39 cellular contexts compared by ENCODE assay signal in the genomic region with DNA sequence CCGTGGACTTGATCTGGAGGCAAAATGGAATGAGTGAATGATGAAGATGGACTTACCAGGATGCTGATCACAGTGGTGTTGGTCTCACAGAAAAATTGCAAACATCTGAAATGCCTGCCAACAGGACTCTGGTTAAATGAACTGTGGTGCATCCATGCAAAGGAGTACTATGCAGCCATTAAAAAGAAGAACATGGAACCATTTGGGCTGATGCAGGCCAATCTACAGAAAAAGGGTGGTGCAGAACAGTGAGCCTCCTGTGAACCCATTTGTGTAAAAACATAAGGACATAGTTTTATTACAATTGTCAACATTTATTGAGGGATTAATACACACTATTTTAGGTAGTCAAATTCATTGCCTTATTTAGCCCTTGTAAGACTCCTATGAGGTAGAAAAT.
"Had no signal": no experiment of that assay in that cellular context is flagged by ENCODE, and none has a peak within 500 bp of the region (broad histone marks: within the 10 kb centered on the region; RNA-seq: fewer than 3 reads in every experiment).

No MANE protein-coding gene starts in this region.

- DNase-seq: activated effector memory CD4-positive, alpha-beta T cell treated with anti-CD3 and anti-CD28 coated beads, Interleukin-2, amount 50 U/mL, for 16 hours; activated effector memory CD4-positive, alpha-beta T cell treated with Interleukin-2 at 50 U/mL for 16 hours; activated gamma-delta T cell; activated gamma-delta T cell treated with Interleukin-2 at 50 U/mL for 16 hours; activated naive CD4-positive, alpha-beta T cell; activated naive CD4-positive, alpha-beta T cell treated with anti-CD3 and anti-CD28 coated beads for 36 hours; activated naive CD4-positive, alpha-beta T cell treated with anti-CD3 and anti-CD28 coated beads, Interleukin-2, amount 10 ng/mL, durations not matched to agents 7 days and 5 days; activated naive CD4-positive, alpha-beta T cell treated with anti-CD3 and anti-CD28 coated beads, Interleukin-2, amount 50 U/mL, for 16 hours; activated naive CD4-positive, alpha-beta T cell treated with Interleukin-2 at 50 U/mL for 16 hours; activated naive CD8-positive, alpha-beta T cell treated with anti-CD3 and anti-CD28 coated beads for 36 hours; activated naive CD8-positive, alpha-beta T cell treated with anti-CD3 and anti-CD28 coated beads, Interleukin-2, amount 10 ng/mL, durations not matched to agents 7 days and 5 days; activated naive CD8-positive, alpha-beta T cell treated with anti-CD3 and anti-CD28 coated beads, Interleukin-2, amount 50 U/mL, for 24 hours; activated T-cell treated with anti-CD3 and anti-CD28 coated beads, Interleukin-2, amount 50 U/mL, for 24 hours; activated T-cell treated with anti-CD3 and anti-CD28 coated beads, Interleukin-2, amount 50 U/mL, for 4 hours; activated T-cell treated with anti-CD3 and anti-CD28 coated beads, Interleukin-2, amount 50 U/mL, for 48 hours; activated T-cell treated with anti-CD3 and anti-CD28 coated beads, Interleukin-2, amount 50 U/mL, for 72 hours; adrenal gland; amniotic stem cell; amygdala; anterior cingulate cortex; aorta; body of pancreas; brain microvascular endothelial cell; caudate nucleus; central memory CD4-positive, alpha-beta T cell; cerebellar nuclear complex had no signal

- FAIRE-seq: astrocyte, bronchial epithelial cell had no signal

- H3K4me1 ChIP-seq: breast epithelium had no signal

- H3K9me3 ChIP-seq: adrenal gland, ascending aorta, body of pancreas, breast epithelium had no signal

- H3K9me3 Mint-ChIP-seq: activated naive CD4-positive, alpha-beta T cell treated with anti-CD3 and anti-CD28 coated beads, Interleukin-2, amount 10 ng/mL, durations not matched to agents 7 days and 5 days; activated naive CD4-positive, alpha-beta T cell treated with anti-CD3 and anti-CD28 coated beads, Interleukin-2, amount 50 U/mL, for 24 hours; activated naive CD8-positive, alpha-beta T cell treated with anti-CD3 and anti-CD28 coated beads, Interleukin-2, amount 10 ng/mL, durations not matched to agents 7 days and 5 days; activated T-cell treated with anti-CD3 and anti-CD28 coated beads, Interleukin-2, amount 50 U/mL, for 4 hours; activated T-helper 1 cell treated with anti-CD3 and anti-CD28 coated beads, Interleukin-12 subunit alpha, Interleukin-12 subunit beta, Interleukin-2, Interleukin-4 antibody, amounts not matched to agents 30 ng/mL and 10 ng/mL and 1 ng/mL, durations not matched to agents 14 hours and 24 hours and 36 hours; activated T-helper 17 cell treated with anti-CD3 and anti-CD28 coated beads, Interleukin-2, amount 50 U/mL, for 72 hours; central memory CD8-positive, alpha-beta T cell had no signal

- H3K27me3 Mint-ChIP-seq: activated naive CD4-positive, alpha-beta T cell treated with anti-CD3 and anti-CD28 coated beads, Interleukin-2, amount 10 ng/mL, durations not matched to agents 7 days and 5 days; activated naive CD8-positive, alpha-beta T cell treated with anti-CD3 and anti-CD28 coated beads, Interleukin-2, amount 10 ng/mL, durations not matched to agents 7 days and 5 days had no signal

- H3K4me1 Mint-ChIP-seq: activated naive CD4-positive, alpha-beta T cell treated with anti-CD3 and anti-CD28 coated beads, Interleukin-2, amount 10 ng/mL, durations not matched to agents 7 days and 5 days; activated naive CD4-positive, alpha-beta T cell treated with anti-CD3 and anti-CD28 coated beads, Interleukin-2, amount 50 U/mL, for 24 hours; activated naive CD8-positive, alpha-beta T cell treated with anti-CD3 and anti-CD28 coated beads for 36 hours; activated naive CD8-positive, alpha-beta T cell treated with anti-CD3 and anti-CD28 coated beads, Interleukin-2, amount 10 ng/mL, durations not matched to agents 7 days and 5 days; activated naive CD8-positive, alpha-beta T cell treated with anti-CD3 and anti-CD28 coated beads, Interleukin-2, amount 50 U/mL, for 24 hours; activated T-helper 17 cell treated with anti-CD3 and anti-CD28 coated beads, Interleukin-2, amount 50 U/mL, for 72 hours; central memory CD8-positive, alpha-beta T cell had no signal

- H3K36me3 ChIP-seq: adrenal gland, ascending aorta, brain microvascular endothelial cell, breast epithelium, cardiac muscle cell had no signal

- H3K4me3 ChIP-seq: adrenal gland, ascending aorta, body of pancreas, breast epithelium, cardiac muscle cell had no signal

- ATAC-seq: activated naive CD4-positive, alpha-beta T cell treated with anti-CD3 and anti-CD28 coated beads, Interleukin-2, amount 50 U/mL, for 72 hours; activated naive CD8-positive, alpha-beta T cell treated with anti-CD3 and anti-CD28 coated beads, Interleukin-2, amount 50 U/mL, for 24 hours; activated T-cell treated with anti-CD3 and anti-CD28 coated beads, Interleukin-2, amount 50 U/mL, for 4 hours; activated T-cell treated with anti-CD3 and anti-CD28 coated beads, Interleukin-2, amount 50 U/mL, for 72 hours; activated T-helper 17 cell treated with anti-CD3 and anti-CD28 coated beads, Interleukin-2, amount 50 U/mL, for 72 hours; body of pancreas had no signal

- H3K27me3 ChIP-seq: adrenal gland, ascending aorta, body of pancreas, brain microvascular endothelial cell, breast epithelium, cardiac muscle cell had no signal

- H3K27ac ChIP-seq: adrenal gland, ascending aorta, body of pancreas, brain microvascular endothelial cell, breast epithelium, cardiac muscle cell had no signal

- H3K4me3 Mint-ChIP-seq: activated naive CD4-positive, alpha-beta T cell treated with anti-CD3 and anti-CD28 coated beads for 36 hours; activated naive CD4-positive, alpha-beta T cell treated with anti-CD3 and anti-CD28 coated beads, Interleukin-2, amount 10 ng/mL, durations not matched to agents 7 days and 5 days; activated naive CD4-positive, alpha-beta T cell treated with anti-CD3 and anti-CD28 coated beads, Interleukin-2, amount 50 U/mL, for 24 hours; activated naive CD8-positive, alpha-beta T cell; activated naive CD8-positive, alpha-beta T cell treated with anti-CD3 and anti-CD28 coated beads for 36 hours; activated naive CD8-positive, alpha-beta T cell treated with anti-CD3 and anti-CD28 coated beads, Interleukin-2, amount 10 ng/mL, durations not matched to agents 7 days and 5 days; activated naive CD8-positive, alpha-beta T cell treated with anti-CD3 and anti-CD28 coated beads, Interleukin-2, amount 50 U/mL, for 24 hours; activated T-cell treated with anti-CD3 and anti-CD28 coated beads, Interleukin-2, amount 50 U/mL, for 24 hours; activated T-cell treated with anti-CD3 and anti-CD28 coated beads, Interleukin-2, amount 50 U/mL, for 4 hours; activated T-cell treated with anti-CD3 and anti-CD28 coated beads, Interleukin-2, amount 50 U/mL, for 72 hours; activated T-helper 1 cell treated with anti-CD3 and anti-CD28 coated beads, Interleukin-12 subunit alpha, Interleukin-12 subunit beta, Interleukin-2, Interleukin-4 antibody, amounts not matched to agents 30 ng/mL and 10 ng/mL and 1 ng/mL, durations not matched to agents 14 hours and 24 hours and 36 hours; activated T-helper 17 cell treated with anti-CD3 and anti-CD28 coated beads, Interleukin-2, amount 50 U/mL, for 72 hours; brain; central memory CD8-positive, alpha-beta T cell had no signal

- H3K27ac Mint-ChIP-seq: activated naive CD4-positive, alpha-beta T cell treated with anti-CD3 and anti-CD28 coated beads for 36 hours; activated naive CD4-positive, alpha-beta T cell treated with anti-CD3 and anti-CD28 coated beads, Interleukin-2, amount 10 ng/mL, durations not matched to agents 7 days and 5 days; activated naive CD4-positive, alpha-beta T cell treated with anti-CD3 and anti-CD28 coated beads, Interleukin-2, amount 50 U/mL, for 24 hours; activated naive CD4-positive, alpha-beta T cell treated with anti-CD3 and anti-CD28 coated beads, Interleukin-2, amount 50 U/mL, for 72 hours; activated naive CD8-positive, alpha-beta T cell; activated naive CD8-positive, alpha-beta T cell treated with anti-CD3 and anti-CD28 coated beads for 36 hours; activated naive CD8-positive, alpha-beta T cell treated with anti-CD3 and anti-CD28 coated beads, Interleukin-2, amount 10 ng/mL, durations not matched to agents 7 days and 5 days; activated naive CD8-positive, alpha-beta T cell treated with anti-CD3 and anti-CD28 coated beads, Interleukin-2, amount 50 U/mL, for 24 hours; activated T-cell treated with anti-CD3 and anti-CD28 coated beads, Interleukin-2, amount 50 U/mL, for 24 hours; activated T-cell treated with anti-CD3 and anti-CD28 coated beads, Interleukin-2, amount 50 U/mL, for 72 hours; activated T-helper 1 cell treated with anti-CD3 and anti-CD28 coated beads, Interleukin-12 subunit alpha, Interleukin-12 subunit beta, Interleukin-2, Interleukin-4 antibody, amounts not matched to agents 30 ng/mL and 10 ng/mL and 1 ng/mL, durations not matched to agents 14 hours and 24 hours and 36 hours; activated T-helper 17 cell treated with anti-CD3 and anti-CD28 coated beads, Interleukin-2, amount 50 U/mL, for 72 hours; activated T-helper 2 cell treated with anti-CD3 and anti-CD28 coated beads, Interferon-gamma antibody, Interleukin-2, Interleukin-4, amounts not matched to agents 10 μg/mL and 5 μg/mL and 100 μg/mL, durations not matched to agents 14 hours and 24 hours and 36 hours; brain had no signal
